27 cellular contexts compared by ENCODE assay signal in the genomic region with DNA sequence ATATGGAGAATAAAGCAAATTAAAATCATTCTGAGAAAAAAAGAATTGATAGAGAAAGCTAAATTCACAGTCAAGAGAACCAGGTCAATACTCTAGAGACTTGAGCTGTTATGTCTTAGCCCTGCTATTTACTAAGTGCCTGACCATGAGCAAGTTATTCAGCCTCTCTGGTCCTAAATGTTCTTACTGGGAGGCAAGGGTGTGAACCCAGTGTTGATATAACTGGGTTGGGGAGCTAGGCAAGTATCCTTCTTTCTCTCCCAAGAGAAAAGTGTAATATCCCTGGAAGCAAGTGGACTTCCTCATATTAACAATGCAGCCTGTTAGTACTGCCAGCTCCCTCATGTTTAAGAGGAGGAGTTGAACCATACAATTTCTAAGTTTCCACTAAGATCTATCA.
"Had no signal": no experiment of that assay in that cellular context is flagged by ENCODE, and none has a peak within 500 bp of the region (broad histone marks: within the 10 kb centered on the region; RNA-seq: fewer than 3 reads in every experiment).

No MANE protein-coding gene starts in this region.

- H3K4me3 ChIP-seq: neural progenitor cell, ovary, psoas muscle, right lobe of liver, skin epidermis, smooth muscle cell, spleen, suprapubic skin, testis, tibial artery, transverse colon, upper lobe of right lung, uterus had no signal

- H3K27ac ChIP-seq: neural progenitor cell, ovary, parathyroid adenoma, psoas muscle, right lobe of liver, skin epidermis, spleen, suprapubic skin, testis, tibial artery, transverse colon, upper lobe of right lung, uterus had no signal

- H3K36me3 ChIP-seq: neural progenitor cell, ovary, right lobe of liver, spleen, suprapubic skin, tibial artery, transverse colon, upper lobe of right lung, uterus had no signal

- DNase-seq: naive thymus-derived CD4-positive, alpha-beta T cell; natural killer cell; occipital lobe; ovary; posterior cingulate gyrus; psoas muscle; right lobe of liver; spleen; stimulated activated CD4-positive, alpha-beta T cell treated with anti-CD3 and anti-CD28 coated beads, Interleukin-12 subunit alpha, Interleukin-12 subunit beta, amount 100 ng/mL, for 4 hours; stimulated activated CD4-positive, alpha-beta T cell treated with anti-CD3 and anti-CD28 coated beads, Interleukin-1b, Interleukin-23, amount 100 ng/mL, for 48 hours; stimulated activated CD4-positive, alpha-beta T cell treated with anti-CD3 and anti-CD28 coated beads, Interleukin-4, amount 100 ng/mL, for 1 hour; stimulated activated CD4-positive, alpha-beta T cell treated with anti-CD3 and anti-CD28 coated beads, Interleukin-4, amount 100 ng/mL, for 4 hours; stimulated activated CD8-positive, alpha-beta memory T cell treated with anti-CD3 and anti-CD28 coated beads, Interleukin-4, amount 100 ng/mL, for 48 hours; stimulated activated naive CD4-positive, alpha-beta T cell; stimulated activated naive CD8-positive, alpha-beta T cell treated with anti-CD3 and anti-CD28 coated beads, Interleukin-15, amount 100 ng/mL, for 72 hours; stimulated activated naive CD8-positive, alpha-beta T cell treated with anti-CD3 and anti-CD28 coated beads, Interleukin-15, Interleukin-2, amounts not matched to agents 100 U/mL and 50 U/mL, for 24 hours; testis; tibial artery; transverse colon; upper lobe of right lung; uterus had no signal

- H3K27me3 ChIP-seq: neural progenitor cell, ovary, right lobe of liver, spleen, suprapubic skin, testis, tibial artery, transverse colon, upper lobe of right lung, uterus had no signal

- H3K9me3 ChIP-seq: ovary, right lobe of liver, testis, upper lobe of right lung had no signal

- ATAC-seq: naive thymus-derived CD4-positive, alpha-beta T cell; natural killer cell; psoas muscle; right lobe of liver; stimulated activated memory B cell treated with anti-CD40 and anti-IgM and Interleukin-4, amounts not matched to agents 10 μg/mL and 1 μg/mL and 100 μg/mL, for 72 hours; stimulated activated naive CD8-positive, alpha-beta T cell treated with anti-CD3 and anti-CD28 coated beads, Interleukin-15, amount 100 ng/mL, for 72 hours; stimulated activated naive CD8-positive, alpha-beta T cell treated with anti-CD3 and anti-CD28 coated beads, Interleukin-15, Interleukin-2, amounts not matched to agents 100 U/mL and 50 U/mL, for 24 hours; upper lobe of right lung had no signal

- H3K4me1 ChIP-seq: neural progenitor cell, parathyroid adenoma, psoas muscle, right lobe of liver, spleen, suprapubic skin, testis, tibial artery, upper lobe of right lung, uterus had no signal
